Comparison of ENCODE assay signal across 14 cellular contexts in the genomic region with DNA sequence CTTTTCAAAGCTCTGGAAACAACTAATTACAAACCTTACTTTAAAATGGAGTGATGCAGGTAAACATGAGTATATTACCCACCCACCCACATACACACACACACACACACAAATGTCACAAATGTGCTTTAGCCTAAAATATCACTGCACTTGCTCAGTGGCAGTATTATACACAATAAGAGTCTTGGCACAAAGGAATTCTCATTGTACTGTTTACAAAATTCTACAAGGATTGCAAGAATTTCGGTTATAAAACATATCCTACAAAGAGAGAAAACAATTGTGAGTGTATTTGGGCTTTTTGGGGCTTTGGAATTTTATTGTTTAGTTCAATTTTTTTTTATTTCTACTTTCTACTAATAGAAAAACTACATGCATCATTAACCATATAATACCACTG.
A peak's percentile ranks its signal among the peaks of the same experiment; 100 is the strongest.
DNase-seq lines count a peak whose midpoint lies in the region; ATAC-seq and TF ChIP-seq lines count a peak whose summit lies in the region.
"Had no signal": no experiment of that assay in that cellular context is flagged by ENCODE, and none has a peak within 500 bp of the region (broad histone marks: within the 10 kb centered on the region; RNA-seq: fewer than 3 reads in every experiment).

No MANE protein-coding gene starts in this region.

- no peak for TF ChIP-seq CTCF in BE2C (IDR thresholded peaks at IDR 0.05; ENCODE audit: low read depth, low read length)
- no peak for TF ChIP-seq CTCF in Loucy (conservative IDR thresholded peaks at IDR 0.05; ENCODE audit: low read length)
- no peak for TF ChIP-seq CTCF in neural cell (IDR thresholded peaks at IDR 0.05; ENCODE audit: poor library complexity, severe bottlenecking)
- TF ChIP-seq CTCF in natural killer cell (IDR thresholded peaks at IDR 0.05) = no peak

- H3K79me2 ChIP-seq in Loucy (ENCODE audit: insufficient read depth, low read length) = peaks cover 32% of the 10 kb centered on the region
- peaks cover 49% of the 10 kb centered on the region for H3K79me2 ChIP-seq in neural cell (replicated peaks; ENCODE audit: insufficient read depth, low read length)

- no peaks in the 10 kb centered on the region for H3K36me3 Mint-ChIP-seq in natural killer cell
- H3K36me3 Mint-ChIP-seq: CD4-positive, alpha-beta memory T cell had no signal

- H2AFZ ChIP-seq in Loucy (ENCODE audit: low read length) = no peak overlapping the region
- no peak overlapping the region for H2AFZ ChIP-seq in neural cell (ENCODE audit: low read depth, low read length)

- H3K27ac ChIP-seq in ectodermal cell (ENCODE audit: insufficient read depth, low read depth, low read length, poor library complexity, severe bottlenecking) (no peak overlapping the region), neural cell (ENCODE audit: low read length) (peak overlapping the region; percentile 79)
- H3K27ac ChIP-seq in effector memory CD4-positive, alpha-beta T cell (ENCODE audit: insufficient read depth, low read length, poor library complexity, severe bottlenecking) = no peak overlapping the region

- H3K9me3 Mint-ChIP-seq in natural killer cell = no peaks in the 10 kb centered on the region
- H3K9me3 Mint-ChIP-seq: central memory CD8-positive, alpha-beta T cell had no signal

- H3K9me3 ChIP-seq in BE2C (no peaks in the 10 kb centered on the region), Loucy (ENCODE audit: insufficient read depth, low read depth, low read length) (no peaks in the 10 kb centered on the region), ectodermal cell (ENCODE audit: control insufficient read depth, low read length) (no peaks in the 10 kb centered on the region), neural cell (ENCODE audit: low read length) (no peaks in the 10 kb centered on the region)
- no peaks in the 10 kb centered on the region for H3K9me3 ChIP-seq in effector memory CD4-positive, alpha-beta T cell (ENCODE audit: control insufficient read depth, low read length)

- WGBS in ectodermal cell, 2 experiments = 14% methylated on average over 1 of the region's 1 CpG; no CpG with 5 or more reads in 1 of the 2 experiments

- ATAC-seq in natural killer cell = no peak
- ATAC-seq: stimulated activated naive CD8-positive, alpha-beta T cell treated with anti-CD3 and anti-CD28 coated beads, Interleukin-15, Interleukin-2, amounts not matched to agents 100 U/mL and 50 U/mL, for 24 hours had no signal

- peak overlapping the region; percentile 94 for H3K4me3 ChIP-seq in BE2C (ENCODE audit: low read depth, low read length)
- H3K4me3 ChIP-seq in Loucy (ENCODE audit: low read length, poor library complexity, severe bottlenecking) = peak overlapping the region; percentile 3
- H3K4me3 ChIP-seq in ectodermal cell (ENCODE audit: insufficient read depth, low read depth, low read length) = peak overlapping the region; percentile 68
- peak overlapping the region; percentile 88 for H3K4me3 ChIP-seq in neural cell (ENCODE audit: low read length)
- no peak overlapping the region for H3K4me3 ChIP-seq in effector memory CD4-positive, alpha-beta T cell (ENCODE audit: insufficient read depth, low read depth, low read length, poor library complexity, severe bottlenecking)

- no peak overlapping the region for H3K4me2 ChIP-seq in Loucy (ENCODE audit: low read depth, low read length, poor library complexity, severe bottlenecking)
- H3K4me2 ChIP-seq in neural cell (ENCODE audit: low read length) = peak overlapping the region; percentile 90

- H3K9ac ChIP-seq in Loucy (ENCODE audit: low read depth, low read length, poor library complexity, severe bottlenecking) (peak overlapping the region; percentile 61), neural cell (ENCODE audit: low read length) (peak overlapping the region; percentile 87)

- H3K9me2 ChIP-seq in Loucy (replicated peaks; ENCODE audit: low read depth, low read length) (no peaks in the 10 kb centered on the region), neural cell (ENCODE audit: insufficient read depth, low read length) (no peaks in the 10 kb centered on the region)

- no peak overlapping the region for H3K4me3 Mint-ChIP-seq in natural killer cell

- H3K27me3 ChIP-seq in BE2C (no peaks in the 10 kb centered on the region), Loucy (ENCODE audit: insufficient read depth, low read length, poor library complexity, severe bottlenecking) (no peaks in the 10 kb centered on the region), ectodermal cell (ENCODE audit: control insufficient read depth, insufficient read depth, low read length, poor library complexity, severe bottlenecking) (no peaks in the 10 kb centered on the region), neural cell (ENCODE audit: insufficient read depth, low read depth, low read length) (no peaks in the 10 kb centered on the region)
- peaks cover 3% of the 10 kb centered on the region for H3K27me3 ChIP-seq in effector memory CD4-positive, alpha-beta T cell (replicated peaks; ENCODE audit: control insufficient read depth, insufficient read depth, low read length, poor library complexity, severe bottlenecking)

- H3K4me1 Mint-ChIP-seq in natural killer cell = peaks cover 0 to 8% of the 10 kb centered on the region in 2 donors

- H3K27me3 Mint-ChIP-seq in natural killer cell (ENCODE audit: low read depth in 2 of 2) = peaks cover 23 to 43% of the 10 kb centered on the region in 2 donors

- TF ChIP-seq RAD21 in neural cell (conservative IDR thresholded peaks at IDR 0.05) = no peak

- H3K27ac Mint-ChIP-seq in natural killer cell = no peak overlapping the region

- DNase-seq in BE2C = no peak
- DNase-seq in effector memory CD4-positive, alpha-beta T cell = no peak
- DNase-seq in NCI-H774 (lab: John Stamatoyannopoulos, UW) = no peak
- DNase-seq in natural killer cell = no peak
- no peak for DNase-seq in COLO668 (lab: John Stamatoyannopoulos, UW; ENCODE audit: unreplicated experiment)
- DNase-seq: CD4-positive, alpha-beta memory T cell; islet precursor cell; NCI-H2029 treated with DMSO at 0.1 percent for 48 hours; stimulated activated CD4-positive, alpha-beta T cell treated with anti-CD3 and anti-CD28 coated beads, Interleukin-12 subunit alpha, Interleukin-12 subunit beta, amount 100 ng/mL, for 4 hours; stimulated activated naive CD8-positive, alpha-beta T cell treated with anti-CD3 and anti-CD28 coated beads, Interleukin-15, Interleukin-2, amounts not matched to agents 100 U/mL and 50 U/mL, for 24 hours had no signal

- H3K36me3 ChIP-seq in BE2C (no peaks in the 10 kb centered on the region), Loucy (ENCODE audit: insufficient read depth, low read length) (no peaks in the 10 kb centered on the region), ectodermal cell (ENCODE audit: control insufficient read depth, insufficient read depth, low read length) (no peaks in the 10 kb centered on the region), neural cell (ENCODE audit: insufficient read depth, low read length) (no peaks in the 10 kb centered on the region)
- H3K36me3 ChIP-seq in effector memory CD4-positive, alpha-beta T cell (ENCODE audit: control insufficient read depth, insufficient read depth, low read length) = no peaks in the 10 kb centered on the region

- no peak for TF ChIP-seq EP300 in neural cell (conservative IDR thresholded peaks at IDR 0.05; ENCODE audit: poor library complexity, severe bottlenecking)

- H4K20me1 ChIP-seq in Loucy (ENCODE audit: insufficient read depth, low read length, poor library complexity, severe bottlenecking) (no peaks in the 10 kb centered on the region), neural cell (ENCODE audit: insufficient read depth) (no peaks in the 10 kb centered on the region)

- H3F3A ChIP-seq in Loucy (ENCODE audit: low read depth) (no peaks in the 10 kb centered on the region), neural cell (ENCODE audit: insufficient read depth, low read length, poor library complexity, severe bottlenecking) (no peaks in the 10 kb centered on the region)

- intact Hi-C loops in natural killer cell (cut with micrococcal nuclease) = no loop called here

- H3K4me1 ChIP-seq in BE2C = no peaks in the 10 kb centered on the region; the same call in 1 of the 2 replicates
- peaks cover 17% of the 10 kb centered on the region for H3K4me1 ChIP-seq in Loucy (ENCODE audit: insufficient read depth, low read length, poor library complexity, severe bottlenecking)
- H3K4me1 ChIP-seq in ectodermal cell (ENCODE audit: control insufficient read depth, insufficient read depth, low read length) = peaks cover 9% of the 10 kb centered on the region
- no peaks in the 10 kb centered on the region for H3K4me1 ChIP-seq in effector memory CD4-positive, alpha-beta T cell (ENCODE audit: control insufficient read depth, insufficient read depth, low read length, poor library complexity, severe bottlenecking)

TF ChIP-seq in neural cell, 6 proteins besides CTCF, POLR2A, EP300 and RAD21:
- TF ChIP-seq MXI1 (conservative IDR thresholded peaks at IDR 0.05; ENCODE audit: poor library complexity, severe bottlenecking) (no peak), SMC3 (conservative IDR thresholded peaks at IDR 0.05; ENCODE audit: poor library complexity) (no peak), POLR2AphosphoS5 (IDR thresholded peaks at IDR 0.05) (no peak), TAF1 (IDR thresholded peaks at IDR 0.05; ENCODE audit: low read depth) (no peak), EZH2 (IDR thresholded peaks at IDR 0.05; ENCODE audit: borderline replicate concordance, insufficient read depth, low read length, poor library complexity, severe bottlenecking) (no peak)
- TF ChIP-seq, protein P1, sequence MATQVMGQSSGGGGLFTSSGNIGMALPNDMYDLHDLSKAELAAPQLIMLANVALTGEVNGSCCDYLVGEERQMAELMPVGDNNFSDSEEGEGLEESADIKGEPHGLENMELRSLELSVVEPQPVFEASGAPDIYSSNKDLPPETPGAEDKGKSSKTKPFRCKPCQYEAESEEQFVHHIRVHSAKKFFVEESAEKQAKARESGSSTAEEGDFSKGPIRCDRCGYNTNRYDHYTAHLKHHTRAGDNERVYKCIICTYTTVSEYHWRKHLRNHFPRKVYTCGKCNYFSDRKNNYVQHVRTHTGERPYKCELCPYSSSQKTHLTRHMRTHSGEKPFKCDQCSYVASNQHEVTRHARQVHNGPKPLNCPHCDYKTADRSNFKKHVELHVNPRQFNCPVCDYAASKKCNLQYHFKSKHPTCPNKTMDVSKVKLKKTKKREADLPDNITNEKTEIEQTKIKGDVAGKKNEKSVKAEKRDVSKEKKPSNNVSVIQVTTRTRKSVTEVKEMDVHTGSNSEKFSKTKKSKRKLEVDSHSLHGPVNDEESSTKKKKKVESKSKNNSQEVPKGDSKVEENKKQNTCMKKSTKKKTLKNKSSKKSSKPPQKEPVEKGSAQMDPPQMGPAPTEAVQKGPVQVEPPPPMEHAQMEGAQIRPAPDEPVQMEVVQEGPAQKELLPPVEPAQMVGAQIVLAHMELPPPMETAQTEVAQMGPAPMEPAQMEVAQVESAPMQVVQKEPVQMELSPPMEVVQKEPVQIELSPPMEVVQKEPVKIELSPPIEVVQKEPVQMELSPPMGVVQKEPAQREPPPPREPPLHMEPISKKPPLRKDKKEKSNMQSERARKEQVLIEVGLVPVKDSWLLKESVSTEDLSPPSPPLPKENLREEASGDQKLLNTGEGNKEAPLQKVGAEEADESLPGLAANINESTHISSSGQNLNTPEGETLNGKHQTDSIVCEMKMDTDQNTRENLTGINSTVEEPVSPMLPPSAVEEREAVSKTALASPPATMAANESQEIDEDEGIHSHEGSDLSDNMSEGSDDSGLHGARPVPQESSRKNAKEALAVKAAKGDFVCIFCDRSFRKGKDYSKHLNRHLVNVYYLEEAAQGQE (IDR thresholded peaks at IDR 0.05; ENCODE audit: borderline replicate concordance) = no peak
